ENCODE assay signal across 15 cellular contexts in the genomic region with DNA sequence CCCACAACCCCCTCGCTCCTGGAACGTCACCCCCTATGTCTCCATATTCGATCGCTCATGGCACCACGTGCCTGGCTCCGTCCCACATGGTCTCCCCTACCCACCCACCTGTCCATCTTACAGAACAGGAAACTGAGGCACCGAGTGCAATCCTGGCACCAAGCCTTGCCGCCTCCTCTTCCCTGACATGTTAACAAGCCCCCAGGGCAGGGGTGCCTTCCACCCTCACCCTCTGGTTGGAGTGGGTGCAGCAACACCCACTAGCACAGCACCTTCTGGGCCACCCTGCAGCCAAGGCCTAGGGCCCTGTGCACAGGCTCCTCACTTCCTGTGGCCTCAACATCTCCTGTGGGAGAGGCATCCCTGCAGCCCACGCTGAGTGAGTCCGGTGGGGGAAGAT.
DNase-seq lines count a peak whose midpoint lies in the region; ATAC-seq and TF ChIP-seq lines count a peak whose summit lies in the region.
"Had no signal": no experiment of that assay in that cellular context is flagged by ENCODE, and none has a peak within 500 bp of the region (broad histone marks: within the 10 kb centered on the region; RNA-seq: fewer than 3 reads in every experiment).

No MANE protein-coding gene starts in this region.

- H4K20me1 ChIP-seq in H9 (ENCODE audit: control insufficient read depth, insufficient read depth, insufficient read length) = no peaks in the 10 kb centered on the region

- no peak overlapping the region for H2AFZ ChIP-seq in H9 (ENCODE audit: low read length)

- H2AK5ac ChIP-seq in H9 (ENCODE audit: insufficient read length, low read length) = no peak overlapping the region

- intact Hi-C loops in sigmoid colon (cut with DNase I) = no loop called here

- H3K36me3 Mint-ChIP-seq in H9 (ENCODE audit: insufficient read depth in 1 of 3, low read depth in 3 of 3) (peaks cover 14 to 42% (median 29%) of the 10 kb centered on the region in 3 experiments; a peak in 6 of 7 replicates), WTC11 (peaks cover 11% of the 10 kb centered on the region), memory B cell (peaks cover 18% of the 10 kb centered on the region)

- no peak overlapping the region for H4K5ac ChIP-seq in H9 (ENCODE audit: insufficient read length, low read depth, low read length)

- no peak overlapping the region for H3K27ac ChIP-seq in H9 (ENCODE audit: insufficient read length, low read depth, low read length)
- H3K27ac ChIP-seq in sigmoid colon = peak overlapping the region in 3 of 4 donors; percentile 96 to 99 (median 97)
- H3K27ac ChIP-seq: C4-2B had no signal

- H3K23me2 ChIP-seq in H9 (ENCODE audit: insufficient read length, low read depth, low read length, poor library complexity, severe bottlenecking) = no peaks in the 10 kb centered on the region

- H2BK12ac ChIP-seq in H9 (ENCODE audit: insufficient read length, low read depth, low read length) = no peak overlapping the region

- POLR2A ChIA-PET in WTC11 (lab: Charles Lee) = no interaction called here

- H3K23ac ChIP-seq in H9 (ENCODE audit: insufficient read length, low read depth, low read length) = no peak overlapping the region

- no peak overlapping the region for H3K4me3 ChIP-seq in sigmoid colon

- no peaks in the 10 kb centered on the region; a peak in 1 of 5 replicates for H3K9me3 Mint-ChIP-seq in H9
- no peaks in the 10 kb centered on the region for H3K9me3 Mint-ChIP-seq in WTC11
- no peaks in the 10 kb centered on the region for H3K9me3 Mint-ChIP-seq in memory B cell

- no peak overlapping the region for H2BK20ac ChIP-seq in H9 (ENCODE audit: low read depth, low read length, poor library complexity, severe bottlenecking)

- H3K4me1 Mint-ChIP-seq in H9 (peaks cover 23 to 44% of the 10 kb centered on the region in 2 experiments), WTC11 (peaks cover 39% of the 10 kb centered on the region), memory B cell (peaks cover 6% of the 10 kb centered on the region)

- CTCF ChIA-PET in WTC11 (lab: Charles Lee) = no interaction called here

- H2BK120ac ChIP-seq in H9 (ENCODE audit: low read depth, low read length, poor library complexity, severe bottlenecking) = no peak overlapping the region

- H3K14ac ChIP-seq in H9 (ENCODE audit: insufficient read depth, low read length) = no peak overlapping the region; the same call in 1 of the 2 replicates

- no peak overlapping the region for H2BK15ac ChIP-seq in H9 (ENCODE audit: low read depth, low read length)

- no peak for DNase-seq in H9
- no peak for DNase-seq in WTC11 (ENCODE audit: low spot score)
- no peak for DNase-seq in memory B cell (ENCODE audit: low spot score in 2 of 2)
- no peak for DNase-seq in sigmoid colon
- no peak for DNase-seq in NCI-H128 (lab: John Stamatoyannopoulos, UW; ENCODE audit: unreplicated experiment)
- DNase-seq: Kasumi-1, NCI-H1417, NCI-H2029, NCI-H2171 treated with DMSO at 0.1 percent for 48 hours, NCI-H774, Right ventricle myocardium superior had no signal

- TF ChIP-seq POLR2A in sigmoid colon (IDR thresholded peaks at IDR 0.05) = no peak

- H3K9ac ChIP-seq in H9 (ENCODE audit: extremely low read depth, insufficient read length, low read length) = no peak overlapping the region

- ATAC-seq in WTC11 (no peak), memory B cell (ENCODE audit: low read depth) (no peak), HG02884 (IDR thresholded peaks at IDR 0.05; ENCODE audit: unreplicated experiment) (no peak), HG02840 (IDR thresholded peaks at IDR 0.05; ENCODE audit: low FRiP score, unreplicated experiment) (no peak), HG02610 (IDR thresholded peaks at IDR 0.05; ENCODE audit: unreplicated experiment) (no peak)

- no peaks in the 10 kb centered on the region for H3K79me2 ChIP-seq in H9 (ENCODE audit: insufficient read depth, low read length)

- H3K18ac ChIP-seq in H9 (ENCODE audit: insufficient read length, low read depth, low read length) = no peak overlapping the region

- H3K27ac Mint-ChIP-seq in H9 = peak overlapping the region; percentile 20 to 82 (median 25); a peak in 2 of 7 replicates
- H3K27ac Mint-ChIP-seq in WTC11 = peak overlapping the region; percentile 53
- peak overlapping the region; percentile 60 for H3K27ac Mint-ChIP-seq in memory B cell

- no peaks in the 10 kb centered on the region for H3K9me3 ChIP-seq in H9 (ENCODE audit: control insufficient read depth, low read depth, low read length)
- H3K9me3 ChIP-seq in sigmoid colon = no peaks in the 10 kb centered on the region

- no peak overlapping the region for H3K56ac ChIP-seq in H9 (ENCODE audit: insufficient read length, low read depth, low read length)

- no peaks in the 10 kb centered on the region for H3K27me3 ChIP-seq in H9 (ENCODE audit: insufficient read depth, low read length)
- H3K27me3 ChIP-seq in sigmoid colon = no peaks in the 10 kb centered on the region

- H3K4me2 ChIP-seq in H9 (ENCODE audit: insufficient read depth, insufficient read length, low read length) = no peak overlapping the region

- H4K8ac ChIP-seq in H9 (replicated peaks; ENCODE audit: insufficient read length, low read depth, low read length) = no peak overlapping the region

- H4K91ac ChIP-seq in H9 (ENCODE audit: insufficient read length, low read depth, low read length) = no peak overlapping the region

- H3T11ph ChIP-seq in H9 (ENCODE audit: low read length) = no peak overlapping the region

- no CpG with 5 or more reads among the region's 10 CpGs for WGBS in H9 (ENCODE audit: extremely low coverage, insufficient read length, low lambda C conversion rate)
- 93 to 95% methylated on average over 10 of the region's 10 CpGs for WGBS in sigmoid colon, 2 donors

- no peak overlapping the region for H3K4ac ChIP-seq in H9 (ENCODE audit: low read depth, low read length)

- TF ChIP-seq CTCF in H9 (conservative IDR thresholded peaks at IDR 0.05) = no peak
- TF ChIP-seq CTCF in WTC11 (IDR thresholded peaks at IDR 0.05) = no peak
- TF ChIP-seq CTCF in sigmoid colon (IDR thresholded peaks at IDR 0.05) = no peak

- peaks cover 0 to 21% (median 12%) of the 10 kb centered on the region in 4 donors for H3K36me3 ChIP-seq in sigmoid colon

- H3K79me1 ChIP-seq in H9 (ENCODE audit: insufficient read depth, low read depth, low read length, poor library complexity, severe bottlenecking) = no peaks in the 10 kb centered on the region

- TF ChIP-seq EP300 in sigmoid colon (IDR thresholded peaks at IDR 0.05) = no peak

- H3K4me3 Mint-ChIP-seq in H9 = no peak overlapping the region
- H3K4me3 Mint-ChIP-seq in WTC11 = no peak overlapping the region
- no peak overlapping the region for H3K4me3 Mint-ChIP-seq in memory B cell

- H3K27me3 Mint-ChIP-seq in H9 (ENCODE audit: low read depth) (no peaks in the 10 kb centered on the region; the same call in 1 of the 2 replicates), WTC11 (ENCODE audit: low read depth) (no peaks in the 10 kb centered on the region; the same call in 1 of the 2 replicates), memory B cell (no peaks in the 10 kb centered on the region)

- H3K4me1 ChIP-seq in H9 (ENCODE audit: insufficient read depth, low read length) (no peaks in the 10 kb centered on the region), sigmoid colon (peaks cover 0 to 73% (median 66%) of the 10 kb centered on the region in 4 donors)

- no peak overlapping the region for H2BK5ac ChIP-seq in H9 (ENCODE audit: insufficient read length, low read length)

TF ChIP-seq in WTC11, 78 proteins besides CTCF, POLR2A, EP300 and RAD21 (continues in another document):
- no peak for TF ChIP-seq ZNF317 (CRISPR knock-in tag; IDR thresholded peaks at IDR 0.05; ENCODE audit: borderline replicate concordance, low read depth)
- no peak for TF ChIP-seq FOXK1 (CRISPR knock-in tag; IDR thresholded peaks at IDR 0.05)
- TF ChIP-seq AFF4 (CRISPR knock-in tag; IDR thresholded peaks at IDR 0.05; ENCODE audit: borderline replicate concordance) = no peak
- TF ChIP-seq ZNF423 (CRISPR knock-in tag; IDR thresholded peaks at IDR 0.05) = no peak
- no peak for TF ChIP-seq ZNF219 (CRISPR knock-in tag; IDR thresholded peaks at IDR 0.05; ENCODE audit: borderline replicate concordance)
- no peak for TF ChIP-seq TCF7 (CRISPR knock-in tag; IDR thresholded peaks at IDR 0.05; ENCODE audit: low read depth)
- TF ChIP-seq HMGA2 (CRISPR knock-in tag; IDR thresholded peaks at IDR 0.05) = no peak
- TF ChIP-seq TP53 (CRISPR knock-in tag; IDR thresholded peaks at IDR 0.05) = no peak
- TF ChIP-seq, protein P1, sequence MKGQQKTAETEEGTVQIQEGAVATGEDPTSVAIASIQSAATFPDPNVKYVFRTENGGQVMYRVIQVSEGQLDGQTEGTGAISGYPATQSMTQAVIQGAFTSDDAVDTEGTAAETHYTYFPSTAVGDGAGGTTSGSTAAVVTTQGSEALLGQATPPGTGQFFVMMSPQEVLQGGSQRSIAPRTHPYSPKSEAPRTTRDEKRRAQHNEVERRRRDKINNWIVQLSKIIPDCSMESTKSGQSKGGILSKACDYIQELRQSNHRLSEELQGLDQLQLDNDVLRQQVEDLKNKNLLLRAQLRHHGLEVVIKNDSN (CRISPR knock-in tag; IDR thresholded peaks at IDR 0.05) = no peak
